In the genomic region with DNA sequence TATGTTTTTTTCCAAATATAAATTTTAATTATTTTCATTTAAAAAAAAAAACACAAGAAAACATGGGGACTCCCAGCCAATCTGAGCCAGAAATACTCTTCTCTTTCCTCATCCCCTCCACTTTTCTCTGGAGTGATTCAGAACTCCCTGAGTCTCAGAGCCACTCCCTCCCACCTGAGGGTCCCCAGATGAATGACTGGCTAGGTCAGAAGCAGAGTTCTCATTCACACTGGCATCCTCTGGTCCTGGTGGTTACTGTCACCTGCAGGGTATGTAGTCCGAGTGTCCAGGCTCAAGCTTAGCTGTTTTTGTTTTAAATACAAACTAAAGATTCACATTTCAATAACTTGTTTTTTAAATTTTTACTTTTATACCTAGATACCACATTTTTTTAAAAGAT, we compare ENCODE assay signal across 39 cellular contexts. TPM values are rescaled to one million over a fixed set of nuclear protein-coding genes. Genes with fewer than 3 reads are reported as not detected.
"Had no signal": no experiment of that assay in that cellular context is flagged by ENCODE, and none has a peak within 500 bp of the region (broad histone marks: within the 10 kb centered on the region; RNA-seq: fewer than 3 reads in every experiment).

No MANE protein-coding gene starts in this region.

- H3K36me3 ChIP-seq: MG63 had no signal

- H3K4me3 ChIP-seq: MG63 had no signal

- DNase-seq: Karpas-422, Kasumi-1, MG63, MM.1S, MV-4-11, NCI-H1048, NCI-H1092, NCI-H1092 treated with DMSO at 0.1 percent for 48 hours, NCI-H1105, NCI-H1105 treated with DMSO at 0.1 percent for 48 hours, NCI-H1417, NCI-H1417 treated with DMSO at 0.1 percent for 48 hours, NCI-H1436, NCI-H1436 treated with DMSO at 0.1 percent for 48 hours, NCI-H146, NCI-H1694, NCI-H1694 treated with DMSO at 0.1 percent for 48 hours, NCI-H187, NCI-H187 treated with DMSO at 0.1 percent for 48 hours, NCI-H1930, NCI-H2029, NCI-H2029 treated with DMSO at 0.1 percent for 48 hours, NCI-H2081, NCI-H2081 treated with DMSO at 0.1 percent for 48 hours, NCI-H2107, NCI-H2171, NCI-H2171 treated with DMSO at 0.1 percent for 48 hours, NCI-H2227 treated with DMSO at 0.1 percent for 48 hours, NCI-H226, NCI-H345, NCI-H446, NCI-H446 treated with DMSO at 0.1 percent for 48 hours, NCI-H510A, NCI-H510A treated with DMSO at 0.1 percent for 48 hours, NCI-H524 had no signal

RNA-seq across cellular contexts. Expression of a gene that starts 6.3 kb away (rescaled TPM):
- total RNA-seq: LHCN-M2, M059J, MCF 10A, NCI-H460 had no signal

RNA-seq across cellular contexts. Expression of a gene that starts 48.9 kb away (rescaled TPM):
- total RNA-seq: LHCN-M2, MCF 10A, NCI-H460 had no signal
